16 cellular contexts compared by ENCODE assay signal in genomic region chr5:120794121-120794520, GRCh38.
DNase-seq lines count a peak whose midpoint lies in the region; ATAC-seq, FAIRE-seq and TF ChIP-seq lines count a peak whose summit lies in the region.
"Had no signal": no experiment of that assay in that cellular context is flagged by ENCODE, and none has a peak within 500 bp of the region (broad histone marks: within the 10 kb centered on the region; RNA-seq: fewer than 3 reads in every experiment).

No MANE protein-coding gene starts in this region.

- TF ChIP-seq POLR2A in H54 (IDR thresholded peaks at IDR 0.05; ENCODE audit: low read depth, low read length) (no peak), adrenal gland (IDR thresholded peaks at IDR 0.05) (no peak)

- DNase-seq in H54 (ENCODE audit: insufficient read length, low spot score), result no peak
- DNase-seq in M059J (ENCODE audit: low read depth), result peak; percentile 9
- DNase-seq in fibroblast of gingiva (ENCODE audit: low read depth), result peak; percentile 15
- peak; percentile 19 for DNase-seq in iris pigment epithelial cell (ENCODE audit: low read depth)
- no peak for DNase-seq in GM19240 (ENCODE audit: insufficient read length, low spot score)
- no peak for DNase-seq in CD4-positive, alpha-beta T cell
- no peak for DNase-seq in right cardiac atrium
- no peak for DNase-seq in adrenal gland
- DNase-seq: Caco-2; CD8-positive, alpha-beta memory T cell; KG1 had no signal

- intact Hi-C loops in CD4-positive, alpha-beta T cell (cut with DNase I, micrococcal nuclease), result no loop called here
- intact Hi-C loops in right cardiac atrium (cut with DNase I), result no loop called here
- intact Hi-C loops in adrenal gland (cut with DNase I), result no loop called here

- CTCF ChIA-PET in CD4-positive, alpha-beta T cell (lab: Charles Lee), result no interaction called here

- H3K36me3 Mint-ChIP-seq in CD4-positive, alpha-beta T cell (ENCODE audit: low read depth), result no peaks in the 10 kb centered on the region
- H3K36me3 Mint-ChIP-seq: CD14-positive monocyte; CD8-positive, alpha-beta memory T cell; IgD-negative memory B cell had no signal

- H3K4me3 ChIP-seq in right cardiac atrium (ENCODE audit: low read length), result no peak overlapping the region
- no peak overlapping the region for H3K4me3 ChIP-seq in adrenal gland
- H3K4me3 ChIP-seq: A549, GM12878 had no signal

- no peak for TF ChIP-seq CTCF in CD4-positive, alpha-beta T cell (IDR thresholded peaks at IDR 0.05)
- no peak for TF ChIP-seq CTCF in adrenal gland (IDR thresholded peaks at IDR 0.05)

- no peaks in the 10 kb centered on the region for H3K27me3 Mint-ChIP-seq in CD4-positive, alpha-beta T cell
- H3K27me3 Mint-ChIP-seq: CD8-positive, alpha-beta memory T cell had no signal

- WGBS in right cardiac atrium, result 77% methylated on average over 1 of the region's 1 CpG
- WGBS in adrenal gland, 4 donors, result 70 to 85% (median 75%) methylated on average over 1 of the region's 1 CpG

- H3K27ac Mint-ChIP-seq in CD4-positive, alpha-beta T cell, result no peak overlapping the region
- H3K27ac Mint-ChIP-seq: CD14-positive monocyte; CD8-positive, alpha-beta memory T cell; IgD-negative memory B cell had no signal

- peaks cover 2% of the 10 kb centered on the region for H3K9me3 Mint-ChIP-seq in CD4-positive, alpha-beta T cell
- H3K9me3 Mint-ChIP-seq: CD14-positive monocyte had no signal

- H3K36me3 ChIP-seq in adrenal gland (replicated peaks in 1 of 2), result no peaks in the 10 kb centered on the region

- no peaks in the 10 kb centered on the region for H3K4me1 Mint-ChIP-seq in CD4-positive, alpha-beta T cell (ENCODE audit: low read depth)
- H3K4me1 Mint-ChIP-seq: CD14-positive monocyte; CD8-positive, alpha-beta memory T cell; IgD-negative memory B cell had no signal

- H3K9me3 ChIP-seq in CD4-positive, alpha-beta T cell (ENCODE audit: control insufficient read depth, low read length), result no peaks in the 10 kb centered on the region
- H3K9me3 ChIP-seq in right cardiac atrium (ENCODE audit: control insufficient read depth, low read length) (no peaks in the 10 kb centered on the region), adrenal gland (replicated peaks in 1 of 3) (no peaks in the 10 kb centered on the region)
- H3K9me3 ChIP-seq: A549, Caco-2 had no signal

- H3K4me3 Mint-ChIP-seq in CD4-positive, alpha-beta T cell, result no peak overlapping the region
- H3K4me3 Mint-ChIP-seq: CD14-positive monocyte; CD8-positive, alpha-beta memory T cell; IgD-negative memory B cell had no signal

- H3K27ac ChIP-seq in CD4-positive, alpha-beta T cell (ENCODE audit: low read depth, low read length), result no peak overlapping the region
- H3K27ac ChIP-seq in right cardiac atrium (ENCODE audit: low read length), result no peak overlapping the region
- no peak overlapping the region for H3K27ac ChIP-seq in adrenal gland
- H3K27ac ChIP-seq: A549 had no signal

- FAIRE-seq in H54 (lab: Jason Lieb, UNC), result peak; percentile 11
- FAIRE-seq: A549, GM12878, H1 had no signal

- H3K4me1 ChIP-seq in right cardiac atrium (ENCODE audit: control insufficient read depth, insufficient read depth, low read length) (no peaks in the 10 kb centered on the region), adrenal gland (replicated peaks in 1 of 2) (no peaks in the 10 kb centered on the region)
- H3K4me1 ChIP-seq: A549, Caco-2 had no signal

- H3K27me3 ChIP-seq in CD4-positive, alpha-beta T cell (ENCODE audit: control insufficient read depth, insufficient read depth, low read length), result no peaks in the 10 kb centered on the region
- H3K27me3 ChIP-seq in right cardiac atrium (ENCODE audit: control insufficient read depth, insufficient read depth) (no peaks in the 10 kb centered on the region), adrenal gland (no peaks in the 10 kb centered on the region)

- POLR2A ChIA-PET in CD4-positive, alpha-beta T cell (lab: Charles Lee), result no interaction called here

- no peak for ATAC-seq in CD4-positive, alpha-beta T cell (ENCODE audit: poor library complexity)
- no peak for ATAC-seq in right cardiac atrium
- ATAC-seq: A549, GM12878 had no signal

Comparison
In these comparisons a context has a peak if more than half of its experiments do, and no peak if none do; other contexts are left out.
1. DNase-seq: peak in M059J (single experiment), fibroblast of gingiva (single experiment) and iris pigment epithelial cell (single experiment); none in H54 (single experiment), GM19240 (single experiment), CD4-positive, alpha-beta T cell (0 of 10), right cardiac atrium (0 of 3) and adrenal gland (0 of 7).